9 cellular contexts compared by ENCODE assay signal in the genomic region with DNA sequence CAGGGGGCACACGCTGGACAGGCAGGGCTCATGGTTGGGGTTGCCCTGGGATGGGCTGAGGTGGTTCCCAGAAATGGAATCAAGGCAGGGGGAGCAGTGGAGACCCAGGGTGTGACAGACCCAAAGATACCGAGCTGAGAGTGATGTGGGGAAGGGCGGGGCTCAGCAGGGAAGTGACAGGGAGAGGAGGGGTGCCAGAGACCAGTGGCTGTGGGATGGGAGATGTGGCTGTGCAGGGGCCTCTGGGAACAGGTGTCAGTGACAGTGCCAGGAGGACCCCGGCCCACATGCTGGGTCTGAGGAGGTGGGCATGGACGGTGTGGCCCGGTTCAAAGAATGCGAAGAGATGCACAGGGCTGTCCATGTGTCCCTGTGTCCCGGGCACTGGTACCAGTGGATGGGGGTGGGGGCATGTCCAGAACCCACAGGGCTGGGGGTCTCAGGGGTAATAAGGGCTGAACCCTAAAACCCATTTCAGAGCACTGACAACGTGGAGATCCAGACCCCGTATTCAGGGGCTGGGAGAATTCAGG. TPM values are rescaled to one million over a fixed set of nuclear protein-coding genes. Genes with fewer than 3 reads are reported as not detected.
DNase-seq lines count a peak whose midpoint lies in the region; ATAC-seq, FAIRE-seq and TF ChIP-seq lines count a peak whose summit lies in the region.
"Had no signal": no experiment of that assay in that cellular context is flagged by ENCODE, and none has a peak within 500 bp of the region (broad histone marks: within the 10 kb centered on the region; RNA-seq: fewer than 3 reads in every experiment).

No MANE protein-coding gene starts in this region.

- H3K4me1 ChIP-seq in rectal smooth muscle tissue (ENCODE audit: control insufficient read depth, insufficient read depth, low read length): peaks cover 16% of the 10 kb centered on the region

- DNase-seq in T-cell (no peak), foreskin fibroblast (no peak), GM12892 (ENCODE audit: insufficient read length) (no peak), GM12891 (ENCODE audit: insufficient read length, low spot score) (no peak)
- no peak for DNase-seq in NK-92 treated with Interleukin-12 subunit alpha and Interleukin-12 subunit beta, amount 100 ng/mL, for 24 hours (lab: John Stamatoyannopoulos, UW)
- no peak for DNase-seq in activated CD4-positive, alpha-beta T cell treated with anti-CD3 and anti-CD28 coated beads, Interleukin-2, amount 50 U/mL, for 48 hours
- DNase-seq: stimulated activated naive CD4-positive, alpha-beta T cell had no signal

- H3K27me3 Mint-ChIP-seq in T-cell: no peaks in the 10 kb centered on the region

- peak overlapping the region; percentile 71 to 80 (median 75) for H3K4me3 Mint-ChIP-seq in T-cell

- no peaks in the 10 kb centered on the region for H3K36me3 ChIP-seq in rectal smooth muscle tissue (ENCODE audit: control insufficient read depth, insufficient read depth, low read length)

- no peaks in the 10 kb centered on the region for H3K27me3 ChIP-seq in rectal smooth muscle tissue (ENCODE audit: control insufficient read depth, insufficient read depth, low read length)

- peaks cover 4% of the 10 kb centered on the region for H3K36me3 Mint-ChIP-seq in T-cell

- CTCF ChIA-PET in T-cell (lab: Charles Lee): no interaction called here

- H3K27ac ChIP-seq in rectal smooth muscle tissue (ENCODE audit: low read depth, low read length): no peak overlapping the region

- POLR2A ChIA-PET in T-cell (lab: Charles Lee): no interaction called here

- TF ChIP-seq POLR2A in GM12892 (IDR thresholded peaks at IDR 0.05; ENCODE audit: low read depth, low read length): no peak
- TF ChIP-seq POLR2A in GM12891 (IDR thresholded peaks at IDR 0.05; ENCODE audit: low read depth, low read length): no peak

- peaks cover 20 to 44% (median 39%) of the 10 kb centered on the region in 3 donors for H3K4me1 Mint-ChIP-seq in T-cell

- ATAC-seq in T-cell (replicated peaks in 1 of 4): no peak

- H3K9me3 Mint-ChIP-seq in T-cell: no peaks in the 10 kb centered on the region

- FAIRE-seq in GM12892 (lab: Jason Lieb, UNC) (no peak), GM12891 (lab: Jason Lieb, UNC) (no peak)

- peak overlapping the region; percentile 54 for H3K9ac ChIP-seq in rectal smooth muscle tissue (ENCODE audit: low read length)

- TF ChIP-seq CTCF in foreskin fibroblast (IDR thresholded peaks at IDR 0.05; ENCODE audit: low read depth, low read length): no peak

- H3K4me3 ChIP-seq in GM08714 (ENCODE audit: low read length) (peak overlapping the region; percentile 76), foreskin fibroblast (ENCODE audit: low read depth in 1 of 2, low read length in 2 of 2) (peak overlapping the region; percentile 60 to 67), rectal smooth muscle tissue (ENCODE audit: low read length) (peak overlapping the region; percentile 88)

- H3K27ac Mint-ChIP-seq in T-cell: peak overlapping the region in 1 of 2 donors; percentile 52

TF ChIP-seq in GM12891, 5 proteins besides CTCF, POLR2A, EP300 and RAD21:
- no peak for TF ChIP-seq TAF1 (IDR thresholded peaks at IDR 0.05; ENCODE audit: low read depth, low read length)
- no peak for TF ChIP-seq PAX5 (IDR thresholded peaks at IDR 0.05; ENCODE audit: insufficient read depth, low read length, severe bottlenecking)
- no peak for TF ChIP-seq SPI1 (IDR thresholded peaks at IDR 0.05; ENCODE audit: low read depth, low read length)
- no peak for TF ChIP-seq POLR2AphosphoS5 (IDR thresholded peaks at IDR 0.05; ENCODE audit: low read depth, low read length)
- TF ChIP-seq POU2F2 (IDR thresholded peaks at IDR 0.05; ENCODE audit: low read depth, low read length): no peak

RNA-seq across cellular contexts. Expression of a gene that starts 1.0 kb away (rescaled TPM):
- total RNA-seq in T-cell: 1 to 10 TPM; 4.3 to 6.8 (median 5.6) TPM
- polyA plus RNA-seq in GM12892 (2012; ENCODE audit: missing spikeins): 6.3 TPM
- polyA plus RNA-seq in GM12891 (2012; ENCODE audit: low read depth, missing spikeins): 4.9 TPM

RNA-seq across cellular contexts. Expression of a gene that starts 19.1 kb away (rescaled TPM):
- total RNA-seq in T-cell: 1,000 to 10,000 TPM; 2,807 to 3,290 (median 3,085) TPM
- 4,195 TPM for polyA plus RNA-seq in GM12892 (2012; ENCODE audit: missing spikeins)
- 7,261 TPM for polyA plus RNA-seq in GM12891 (2012; ENCODE audit: low read depth, missing spikeins)

RNA-seq across cellular contexts. Expression of a gene that starts 21.3 kb away (rescaled TPM):
- total RNA-seq in T-cell: not detected
- not detected for polyA plus RNA-seq in GM12892 (2012; ENCODE audit: missing spikeins)
- not detected for polyA plus RNA-seq in GM12891 (2012; ENCODE audit: low read depth, missing spikeins)

RNA-seq across cellular contexts. Expression of a gene that starts 38.9 kb away (rescaled TPM):
- 1 to 10 TPM in 3 of 5 donors, under 1 TPM in 2; 0.48 to 4.3 (median 3.0) TPM for total RNA-seq in T-cell
- polyA plus RNA-seq in GM12892 (2012; ENCODE audit: missing spikeins): 1.6 TPM
- polyA plus RNA-seq in GM12891 (2012; ENCODE audit: low read depth, missing spikeins): 1.3 TPM
